ENCODE assay signal across 1 cellular context in the genomic region with DNA sequence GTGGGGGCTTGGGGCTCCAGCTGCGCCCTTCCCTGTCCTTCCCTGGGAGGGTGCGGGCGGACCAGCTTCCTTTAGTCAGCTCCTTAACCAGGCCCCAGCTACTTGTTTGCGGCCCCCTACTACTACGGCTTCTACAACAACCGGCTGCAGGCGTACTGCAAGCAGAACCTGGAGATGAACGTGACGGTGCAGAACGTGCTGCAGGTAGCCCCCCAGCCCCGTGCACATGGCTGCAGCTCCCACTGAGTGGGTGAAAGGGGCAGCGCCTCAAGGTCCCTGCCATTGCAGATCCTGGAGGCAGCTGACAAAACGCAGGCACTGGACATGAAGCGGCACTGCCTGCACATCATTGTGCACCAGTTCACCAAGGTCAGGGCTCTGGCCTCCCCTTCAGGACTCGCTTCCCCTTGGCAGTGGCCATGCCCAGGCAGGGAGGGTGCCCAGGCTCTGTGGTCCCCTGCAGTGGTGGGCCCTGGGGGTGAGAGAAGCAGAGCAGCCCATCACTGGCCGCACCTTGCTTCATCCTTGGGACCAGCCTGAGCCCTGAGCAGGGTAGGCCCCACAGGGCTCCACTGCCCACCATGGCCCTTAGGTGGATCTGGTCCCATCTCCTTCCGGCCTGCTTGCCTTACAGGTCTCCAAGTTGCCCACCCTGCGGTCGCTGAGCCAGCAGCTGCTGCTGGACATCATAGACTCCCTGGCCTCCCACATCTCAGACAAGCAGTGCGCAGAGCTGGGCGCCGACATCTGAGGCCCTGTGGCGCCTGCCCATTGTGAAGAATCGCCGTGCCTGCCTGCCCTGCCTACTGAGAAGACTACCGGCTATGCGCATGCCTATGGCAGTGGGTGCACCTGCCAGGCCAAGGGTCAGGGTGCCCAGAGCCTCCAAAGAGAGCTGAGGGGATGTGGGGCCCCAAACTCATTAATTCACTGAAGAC.
TF ChIP-seq lines count a peak whose summit lies in the region.

No MANE protein-coding gene starts in this region.

TF ChIP-seq in K562, 482 proteins besides CTCF, POLR2A, EP300 and RAD21 (continued from another document):
- TF ChIP-seq, protein P1, sequence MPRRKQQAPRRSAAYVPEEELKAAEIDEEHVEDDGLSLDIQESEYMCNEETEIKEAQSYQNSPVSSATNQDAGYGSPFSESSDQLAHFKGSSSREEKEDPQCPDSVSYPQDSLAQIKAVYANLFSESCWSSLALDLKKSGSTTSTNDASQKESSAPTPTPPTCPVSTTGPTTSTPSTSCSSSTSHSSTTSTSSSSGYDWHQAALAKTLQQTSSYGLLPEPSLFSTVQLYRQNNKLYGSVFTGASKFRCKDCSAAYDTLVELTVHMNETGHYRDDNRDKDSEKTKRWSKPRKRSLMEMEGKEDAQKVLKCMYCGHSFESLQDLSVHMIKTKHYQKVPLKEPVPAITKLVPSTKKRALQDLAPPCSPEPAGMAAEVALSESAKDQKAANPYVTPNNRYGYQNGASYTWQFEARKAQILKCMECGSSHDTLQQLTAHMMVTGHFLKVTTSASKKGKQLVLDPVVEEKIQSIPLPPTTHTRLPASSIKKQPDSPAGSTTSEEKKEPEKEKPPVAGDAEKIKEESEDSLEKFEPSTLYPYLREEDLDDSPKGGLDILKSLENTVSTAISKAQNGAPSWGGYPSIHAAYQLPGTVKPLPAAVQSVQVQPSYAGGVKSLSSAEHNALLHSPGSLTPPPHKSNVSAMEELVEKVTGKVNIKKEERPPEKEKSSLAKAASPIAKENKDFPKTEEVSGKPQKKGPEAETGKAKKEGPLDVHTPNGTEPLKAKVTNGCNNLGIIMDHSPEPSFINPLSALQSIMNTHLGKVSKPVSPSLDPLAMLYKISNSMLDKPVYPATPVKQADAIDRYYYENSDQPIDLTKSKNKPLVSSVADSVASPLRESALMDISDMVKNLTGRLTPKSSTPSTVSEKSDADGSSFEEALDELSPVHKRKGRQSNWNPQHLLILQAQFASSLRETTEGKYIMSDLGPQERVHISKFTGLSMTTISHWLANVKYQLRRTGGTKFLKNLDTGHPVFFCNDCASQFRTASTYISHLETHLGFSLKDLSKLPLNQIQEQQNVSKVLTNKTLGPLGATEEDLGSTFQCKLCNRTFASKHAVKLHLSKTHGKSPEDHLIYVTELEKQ (CRISPR knock-in tag; IDR thresholded peaks at IDR 0.05): no peak
- TF ChIP-seq MTA1 (IDR thresholded peaks at IDR 0.05; ENCODE audit: borderline replicate concordance) (no peak), L3MBTL2 (IDR thresholded peaks at IDR 0.05) (no peak), ZNF79 (CRISPR knock-in tag; IDR thresholded peaks at IDR 0.05; ENCODE audit: low read depth) (no peak), ETV5 (CRISPR knock-in tag; IDR thresholded peaks at IDR 0.05; ENCODE audit: low read depth) (no peak), PTBP1 (IDR thresholded peaks at IDR 0.05; ENCODE audit: low read depth, low read length) (no peak), TAF1 (IDR thresholded peaks at IDR 0.05; ENCODE audit: control insufficient read depth, extremely low read depth, insufficient read depth, low read length, severe bottlenecking) (no peak), ELF1 (tag; IDR thresholded peaks at IDR 0.05) (no peak), ZNF583 (CRISPR knock-in tag; IDR thresholded peaks at IDR 0.05) (0 out of 2 replicates have a peak, but pooled peaks have one; percentile 10)
- TF ChIP-seq, protein P2, sequence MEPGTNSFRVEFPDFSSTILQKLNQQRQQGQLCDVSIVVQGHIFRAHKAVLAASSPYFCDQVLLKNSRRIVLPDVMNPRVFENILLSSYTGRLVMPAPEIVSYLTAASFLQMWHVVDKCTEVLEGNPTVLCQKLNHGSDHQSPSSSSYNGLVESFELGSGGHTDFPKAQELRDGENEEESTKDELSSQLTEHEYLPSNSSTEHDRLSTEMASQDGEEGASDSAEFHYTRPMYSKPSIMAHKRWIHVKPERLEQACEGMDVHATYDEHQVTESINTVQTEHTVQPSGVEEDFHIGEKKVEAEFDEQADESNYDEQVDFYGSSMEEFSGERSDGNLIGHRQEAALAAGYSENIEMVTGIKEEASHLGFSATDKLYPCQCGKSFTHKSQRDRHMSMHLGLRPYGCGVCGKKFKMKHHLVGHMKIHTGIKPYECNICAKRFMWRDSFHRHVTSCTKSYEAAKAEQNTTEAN (CRISPR knock-in tag; IDR thresholded peaks at IDR 0.05): no peak
- TF ChIP-seq, protein P3, sequence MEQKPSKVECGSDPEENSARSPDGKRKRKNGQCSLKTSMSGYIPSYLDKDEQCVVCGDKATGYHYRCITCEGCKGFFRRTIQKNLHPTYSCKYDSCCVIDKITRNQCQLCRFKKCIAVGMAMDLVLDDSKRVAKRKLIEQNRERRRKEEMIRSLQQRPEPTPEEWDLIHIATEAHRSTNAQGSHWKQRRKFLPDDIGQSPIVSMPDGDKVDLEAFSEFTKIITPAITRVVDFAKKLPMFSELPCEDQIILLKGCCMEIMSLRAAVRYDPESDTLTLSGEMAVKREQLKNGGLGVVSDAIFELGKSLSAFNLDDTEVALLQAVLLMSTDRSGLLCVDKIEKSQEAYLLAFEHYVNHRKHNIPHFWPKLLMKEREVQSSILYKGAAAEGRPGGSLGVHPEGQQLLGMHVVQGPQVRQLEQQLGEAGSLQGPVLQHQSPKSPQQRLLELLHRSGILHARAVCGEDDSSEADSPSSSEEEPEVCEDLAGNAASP (IDR thresholded peaks at IDR 0.05): no peak
